Comparison of ENCODE assay signal across 15 cellular contexts in genomic region chr7:45663965-45664623, GRCh38.
"Had no signal": no experiment of that assay in that cellular context is flagged by ENCODE, and none has a peak within 500 bp of the region (broad histone marks: within the 10 kb centered on the region; RNA-seq: fewer than 3 reads in every experiment).

No MANE protein-coding gene starts in this region.

- H3K27me3 ChIP-seq: brain microvascular endothelial cell, gastroesophageal sphincter had no signal

- H3K27me3 Mint-ChIP-seq: activated B cell treated with CpG ODN at 0.5 μM for 24 hours; activated CD4-positive, alpha-beta T cell treated with anti-CD3 and anti-CD28 coated beads, Interleukin-2, amount 10 ng/mL, durations not matched to agents 7 days and 5 days; stimulated activated naive CD8-positive, alpha-beta T cell treated with anti-CD3 and anti-CD28 coated beads, Interleukin-15, Interleukin-2, amounts not matched to agents 100 ng/mL and 50 ng/mL, for 24 hours had no signal

- H3K36me3 ChIP-seq: brain microvascular endothelial cell, gastroesophageal sphincter, lower lobe of right lung had no signal

- H3K9me3 ChIP-seq: gastroesophageal sphincter, lower lobe of right lung had no signal

- DNase-seq: activated B cell treated with CpG ODN at 0.5 μM for 24 hours; activated naive CD4-positive, alpha-beta T cell; cerebellar nuclear complex; lower lobe of right lung; midbrain; SIG-M5 had no signal

- H3K4me1 ChIP-seq: gastroesophageal sphincter, lower lobe of right lung had no signal

- H3K36me3 Mint-ChIP-seq: activated naive CD8-positive, alpha-beta T cell treated with anti-CD3 and anti-CD28 coated beads, Interleukin-2, amount 10 ng/mL, durations not matched to agents 7 days and 5 days had no signal

- ATAC-seq: sciatic nerve had no signal

- H3K4me3 Mint-ChIP-seq: activated B cell treated with CpG ODN at 0.5 μM for 24 hours; activated CD4-positive, alpha-beta T cell treated with anti-CD3 and anti-CD28 coated beads, Interleukin-2, amount 10 ng/mL, durations not matched to agents 7 days and 5 days; activated naive CD8-positive, alpha-beta T cell treated with anti-CD3 and anti-CD28 coated beads, Interleukin-2, amount 10 ng/mL, durations not matched to agents 7 days and 5 days; activated T-cell treated with anti-CD3 and anti-CD28 coated beads, Interleukin-2, amount 50 U/mL, for 72 hours; neural crest cell; stimulated activated naive CD8-positive, alpha-beta T cell treated with anti-CD3 and anti-CD28 coated beads, Interleukin-15, Interleukin-2, amounts not matched to agents 100 ng/mL and 50 ng/mL, for 24 hours; T-helper 1 cell treated with Interleukin-12 subunit alpha and Interleukin-12 subunit beta and Interleukin-4 antibody, amounts not matched to agents 30 μg/mL and 1 μg/mL, for 36 hours had no signal

- H3K27ac Mint-ChIP-seq: activated B cell treated with CpG ODN at 0.5 μM for 24 hours; activated CD4-positive, alpha-beta T cell treated with anti-CD3 and anti-CD28 coated beads, Interleukin-2, amount 10 ng/mL, durations not matched to agents 7 days and 5 days; activated naive CD8-positive, alpha-beta T cell treated with anti-CD3 and anti-CD28 coated beads, Interleukin-2, amount 10 ng/mL, durations not matched to agents 7 days and 5 days; activated T-cell treated with anti-CD3 and anti-CD28 coated beads, Interleukin-2, amount 50 U/mL, for 72 hours; stimulated activated naive CD8-positive, alpha-beta T cell treated with anti-CD3 and anti-CD28 coated beads, Interleukin-15, Interleukin-2, amounts not matched to agents 100 ng/mL and 50 ng/mL, for 24 hours; T-helper 1 cell treated with Interleukin-12 subunit alpha and Interleukin-12 subunit beta and Interleukin-4 antibody, amounts not matched to agents 30 μg/mL and 1 μg/mL, for 36 hours had no signal

- H3K27ac ChIP-seq: brain microvascular endothelial cell, gastroesophageal sphincter, lower lobe of right lung had no signal

- H3K4me3 ChIP-seq: gastroesophageal sphincter, lower lobe of right lung had no signal

- H3K9me3 Mint-ChIP-seq: activated B cell treated with CpG ODN at 0.5 μM for 24 hours; activated CD4-positive, alpha-beta T cell treated with anti-CD3 and anti-CD28 coated beads, Interleukin-2, amount 10 ng/mL, durations not matched to agents 7 days and 5 days; activated T-cell treated with anti-CD3 and anti-CD28 coated beads, Interleukin-2, amount 50 U/mL, for 72 hours; neural crest cell; T-helper 1 cell treated with Interleukin-12 subunit alpha and Interleukin-12 subunit beta and Interleukin-4 antibody, amounts not matched to agents 30 μg/mL and 1 μg/mL, for 36 hours had no signal

- H3K4me1 Mint-ChIP-seq: activated B cell treated with CpG ODN at 0.5 μM for 24 hours; activated CD4-positive, alpha-beta T cell treated with anti-CD3 and anti-CD28 coated beads, Interleukin-2, amount 10 ng/mL, durations not matched to agents 7 days and 5 days; activated naive CD8-positive, alpha-beta T cell treated with anti-CD3 and anti-CD28 coated beads, Interleukin-2, amount 10 ng/mL, durations not matched to agents 7 days and 5 days; neural crest cell had no signal
